In genomic region chr13:43684947-43685725, GRCh38 we compare ENCODE assay signal across 18 cellular contexts.
DNase-seq lines count a peak whose midpoint lies in the region; ATAC-seq and TF ChIP-seq lines count a peak whose summit lies in the region.
"Had no signal": no experiment of that assay in that cellular context is flagged by ENCODE, and none has a peak within 500 bp of the region (broad histone marks: within the 10 kb centered on the region; RNA-seq: fewer than 3 reads in every experiment).

No MANE protein-coding gene starts in this region.

- no peaks in the 10 kb centered on the region for H3K79me2 ChIP-seq in smooth muscle cell (ENCODE audit: low read depth)

- H2BK5ac ChIP-seq in mesenchymal stem cell (ENCODE audit: low read depth, low read length, poor library complexity, severe bottlenecking): no peak overlapping the region

- H2AK5ac ChIP-seq in mesenchymal stem cell (ENCODE audit: low read length, severe bottlenecking): no peak overlapping the region

- WGBS in heart right ventricle, 2 donors: 69 to 76% methylated on average over 9 of the region's 9 CpGs
- WGBS in mesenchymal stem cell: 91% methylated on average over 7 of the region's 9 CpGs
- WGBS in smooth muscle cell (ENCODE audit: low lambda C conversion rate): 91% methylated on average over 9 of the region's 9 CpGs

- peak overlapping the region in 6 of 10 donors; percentile 10 to 73 (median 50) for H3K27ac ChIP-seq in heart right ventricle
- H3K27ac ChIP-seq in right atrium auricular region: no peak overlapping the region
- H3K27ac ChIP-seq in mesenchymal stem cell (ENCODE audit: low read length, poor library complexity, severe bottlenecking): no peak overlapping the region
- peak overlapping the region; percentile 85 for H3K27ac ChIP-seq in smooth muscle cell (ENCODE audit: low read depth)
- H3K27ac ChIP-seq: BLaER1, KMS-11 had no signal

- no peak overlapping the region for H3K4me3 ChIP-seq in heart right ventricle
- no peak overlapping the region for H3K4me3 ChIP-seq in right atrium auricular region
- no peak overlapping the region for H3K4me3 ChIP-seq in epithelial cell of esophagus (ENCODE audit: low read length)
- no peak overlapping the region for H3K4me3 ChIP-seq in mesenchymal stem cell (ENCODE audit: insufficient read depth in 1 of 2, low read depth in 1 of 2, low read length in 2 of 2)
- no peak overlapping the region for H3K4me3 ChIP-seq in smooth muscle cell
- H3K4me3 ChIP-seq: BLaER1, GM23248 had no signal

- no peak overlapping the region for H2BK15ac ChIP-seq in mesenchymal stem cell (ENCODE audit: low read depth, poor library complexity, severe bottlenecking)

- no peak overlapping the region for H2BK120ac ChIP-seq in mesenchymal stem cell (ENCODE audit: low read depth, low read length)

- no peaks in the 10 kb centered on the region for H3K79me1 ChIP-seq in mesenchymal stem cell (replicated peaks; ENCODE audit: low read length, poor library complexity, severe bottlenecking)

- TF ChIP-seq CTCF in heart right ventricle (IDR thresholded peaks at IDR 0.05) (no peak), right atrium auricular region (IDR thresholded peaks at IDR 0.05) (no peak), epithelial cell of esophagus (IDR thresholded peaks at IDR 0.05; ENCODE audit: insufficient read depth, low read depth, low read length, missing control alignments) (no peak), smooth muscle cell (IDR thresholded peaks at IDR 0.05; ENCODE audit: borderline replicate concordance, insufficient read depth, poor library complexity, severe bottlenecking) (no peak)

- ATAC-seq in heart right ventricle (no peak), HG03045 (IDR thresholded peaks at IDR 0.05; ENCODE audit: unreplicated experiment) (no peak)
- ATAC-seq: HepG2, Right ventricle myocardium inferior had no signal

- H3K18ac ChIP-seq in mesenchymal stem cell (ENCODE audit: low read depth in 1 of 2, low read length in 2 of 2): peak overlapping the region in 1 of 2 experiments; percentile 48

- no peak for DNase-seq in heart right ventricle
- no peak for DNase-seq in right atrium auricular region (ENCODE audit: low spot score)
- DNase-seq in epithelial cell of esophagus (ENCODE audit: low read depth): peak; percentile 62
- no peak for DNase-seq in mesenchymal stem cell
- no peak for DNase-seq in smooth muscle cell (lab: John Stamatoyannopoulos, UW; ENCODE audit: unreplicated experiment)
- DNase-seq in GOT3 (lab: John Stamatoyannopoulos, UW): no peak
- DNase-seq in iPS-NIHi11 (ENCODE audit: low spot score): no peak
- DNase-seq: CD8-positive, alpha-beta memory T cell; GF-D8; GM23248; NCI-H1092; NCI-H2081 treated with DMSO at 0.1 percent for 48 hours; NCI-H510A had no signal

- H2BK12ac ChIP-seq in mesenchymal stem cell (ENCODE audit: low read length in 2 of 2): no peak overlapping the region

- no peaks in the 10 kb centered on the region for H4K20me1 ChIP-seq in smooth muscle cell (ENCODE audit: low read depth)
- H4K20me1 ChIP-seq: BLaER1 had no signal

- H3K9me3 ChIP-seq in heart right ventricle (no peaks in the 10 kb centered on the region), right atrium auricular region (no peaks in the 10 kb centered on the region), mesenchymal stem cell (ENCODE audit: control insufficient read depth, low read length) (no peaks in the 10 kb centered on the region), smooth muscle cell (replicated peaks; ENCODE audit: low read depth) (no peaks in the 10 kb centered on the region)
- H3K9me3 ChIP-seq: BLaER1 had no signal

- H4K91ac ChIP-seq in mesenchymal stem cell (ENCODE audit: low read length): peak overlapping the region; percentile 44

- no peak overlapping the region for H3K4me2 ChIP-seq in mesenchymal stem cell (ENCODE audit: low read length, poor library complexity, severe bottlenecking)
- no peak overlapping the region for H3K4me2 ChIP-seq in smooth muscle cell
- H3K4me2 ChIP-seq: BLaER1, KMS-11 had no signal

- H3K14ac ChIP-seq in mesenchymal stem cell (ENCODE audit: low read length in 2 of 2): no peak overlapping the region

- H3K4me1 ChIP-seq in heart right ventricle: peaks cover 3 to 54% (median 33%) of the 10 kb centered on the region in 9 donors
- H3K4me1 ChIP-seq in right atrium auricular region: peaks cover 0 to 25% of the 10 kb centered on the region in 2 donors
- H3K4me1 ChIP-seq in mesenchymal stem cell (ENCODE audit: control insufficient read depth, insufficient read depth, low read depth, low read length): peaks cover 1% of the 10 kb centered on the region
- no peaks in the 10 kb centered on the region for H3K4me1 ChIP-seq in smooth muscle cell (ENCODE audit: low read depth)
- H3K4me1 ChIP-seq: BLaER1 had no signal

- no peak overlapping the region for H3K4ac ChIP-seq in mesenchymal stem cell (ENCODE audit: low read depth in 1 of 2, low read length in 2 of 2)

- H3F3A ChIP-seq in smooth muscle cell (ENCODE audit: low read depth): no peaks in the 10 kb centered on the region

- H3K27me3 ChIP-seq in heart right ventricle: no peaks in the 10 kb centered on the region
- no peaks in the 10 kb centered on the region for H3K27me3 ChIP-seq in right atrium auricular region
- no peaks in the 10 kb centered on the region for H3K27me3 ChIP-seq in mesenchymal stem cell (ENCODE audit: control insufficient read depth in 1 of 2, insufficient read depth in 1 of 2, low read length in 2 of 2)
- H3K27me3 ChIP-seq in smooth muscle cell (ENCODE audit: low read depth): no peaks in the 10 kb centered on the region
- H3K27me3 ChIP-seq: BLaER1 had no signal

- H3K23ac ChIP-seq in mesenchymal stem cell (ENCODE audit: low read length in 2 of 2): no peak overlapping the region

- no peak overlapping the region for H2AFZ ChIP-seq in mesenchymal stem cell (ENCODE audit: low read depth, low read length)
- H2AFZ ChIP-seq in smooth muscle cell (ENCODE audit: low read depth): no peak overlapping the region
- H2AFZ ChIP-seq: GM23248 had no signal

- intact Hi-C loops in heart right ventricle (cut with DNase I): loop anchor here in 4 of 10 donors (5.0 to 10.0 kb wide), 3 partner anchors 82 to 102 kb away; partner anchors contain the start of gene ENOX1 (in 3 of the 4)

- H4K8ac ChIP-seq in mesenchymal stem cell (ENCODE audit: low read length): no peak overlapping the region

- H3K9ac ChIP-seq in mesenchymal stem cell (ENCODE audit: low read length) (no peak overlapping the region), smooth muscle cell (ENCODE audit: low read depth) (no peak overlapping the region)
- H3K9ac ChIP-seq: BLaER1, GM23248, KMS-11 had no signal

- no peaks in the 10 kb centered on the region for H3K36me3 ChIP-seq in heart right ventricle
- H3K36me3 ChIP-seq in right atrium auricular region: no peaks in the 10 kb centered on the region
- no peaks in the 10 kb centered on the region for H3K36me3 ChIP-seq in mesenchymal stem cell (ENCODE audit: control insufficient read depth in 1 of 2, insufficient read depth in 2 of 2, low read depth in 1 of 2, low read length in 2 of 2)
- no peaks in the 10 kb centered on the region for H3K36me3 ChIP-seq in smooth muscle cell (ENCODE audit: low read depth)
- H3K36me3 ChIP-seq: BLaER1 had no signal

Comparison
In these comparisons a context has a peak if more than half of its experiments do, and no peak if none do; other contexts are left out.
1. H3K27ac ChIP-seq: peak in heart right ventricle (6 of 10) and smooth muscle cell (single experiment); none in right atrium auricular region (0 of 2) and mesenchymal stem cell (single experiment).